15 cellular contexts compared by ENCODE assay signal in genomic region chr21:25420831-25421230, GRCh38.
DNase-seq lines count a peak whose midpoint lies in the region; ATAC-seq and TF ChIP-seq lines count a peak whose summit lies in the region.
"Had no signal": no experiment of that assay in that cellular context is flagged by ENCODE, and none has a peak within 500 bp of the region (broad histone marks: within the 10 kb centered on the region; RNA-seq: fewer than 3 reads in every experiment).

No MANE protein-coding gene starts in this region.

- DNase-seq in activated T-cell treated with anti-CD3 and anti-CD28 coated beads, Interleukin-2, amount 50 U/mL, for 4 hours: no peak
- no peak for DNase-seq in activated T-cell treated with anti-CD3 and anti-CD28 coated beads, Interleukin-2, amount 50 U/mL, for 1 hour
- no peak for DNase-seq in MM.1S
- DNase-seq in neural progenitor cell (ENCODE audit: low spot score): no peak
- no peak for DNase-seq in NCI-H2107 treated with DMSO at 0.1 percent for 48 hours (lab: John Stamatoyannopoulos, UW; ENCODE audit: unreplicated experiment)
- no peak for DNase-seq in mucosa of descending colon
- no peak for DNase-seq in NCI-H345 treated with DMSO at 0.1 percent for 48 hours (lab: John Stamatoyannopoulos, UW; ENCODE audit: unreplicated experiment)
- DNase-seq: caudate nucleus; head of caudate nucleus; Karpas-422; NCI-H1105 treated with DMSO at 0.1 percent for 48 hours; NCI-H2171; retina; stimulated activated CD4-positive, alpha-beta T cell treated with anti-CD3 and anti-CD28 coated beads, Interleukin-15, amount 100 ng/mL, for 24 hours had no signal

- no peak overlapping the region for H3K27ac ChIP-seq in MM.1S (ENCODE audit: low read length)
- H3K27ac ChIP-seq in neural progenitor cell: no peak overlapping the region

- H3K36me3 Mint-ChIP-seq in activated T-cell treated with anti-CD3 and anti-CD28 coated beads, Interleukin-2, amount 50 U/mL, for 4 hours (ENCODE audit: insufficient read depth): no peaks in the 10 kb centered on the region
- no peaks in the 10 kb centered on the region for H3K36me3 Mint-ChIP-seq in neural progenitor cell

- H3K79me2 ChIP-seq in MM.1S (ENCODE audit: low read length) (no peaks in the 10 kb centered on the region), neural progenitor cell (ENCODE audit: low read depth) (no peaks in the 10 kb centered on the region)

- H3K4me1 ChIP-seq in MM.1S (ENCODE audit: low read length): peaks cover 6% of the 10 kb centered on the region; the same call in 1 of the 2 replicates
- H3K4me1 ChIP-seq in neural progenitor cell: no peaks in the 10 kb centered on the region
- no peaks in the 10 kb centered on the region for H3K4me1 ChIP-seq in mucosa of descending colon (ENCODE audit: low read depth)

- H3K9me2 ChIP-seq in MM.1S (replicated peaks; ENCODE audit: insufficient read depth, low read length): no peaks in the 10 kb centered on the region

- H2AFZ ChIP-seq in MM.1S (ENCODE audit: low read length) (peak overlapping the region; percentile 30; the same call in 1 of the 2 replicates), neural progenitor cell (replicated peaks) (peak overlapping the region; percentile 55)

- H3K4me1 Mint-ChIP-seq in activated T-cell treated with anti-CD3 and anti-CD28 coated beads, Interleukin-2, amount 50 U/mL, for 4 hours (ENCODE audit: low read depth): peaks cover 53% of the 10 kb centered on the region
- H3K4me1 Mint-ChIP-seq in neural progenitor cell: no peaks in the 10 kb centered on the region

- no peak for ATAC-seq in activated T-cell treated with anti-CD3 and anti-CD28 coated beads, Interleukin-2, amount 50 U/mL, for 4 hours
- ATAC-seq in GM19397 (IDR thresholded peaks at IDR 0.05; ENCODE audit: unreplicated experiment) (peak; percentile 3), mucosa of descending colon (no peak)

- H3K36me3 ChIP-seq in MM.1S (replicated peaks; ENCODE audit: insufficient read depth, low read length): no peaks in the 10 kb centered on the region
- no peaks in the 10 kb centered on the region for H3K36me3 ChIP-seq in neural progenitor cell
- H3K36me3 ChIP-seq in mucosa of descending colon (ENCODE audit: low read depth): no peaks in the 10 kb centered on the region

- H3K27me3 Mint-ChIP-seq in activated T-cell treated with anti-CD3 and anti-CD28 coated beads, Interleukin-2, amount 50 U/mL, for 4 hours (ENCODE audit: low read depth): no peaks in the 10 kb centered on the region
- H3K27me3 Mint-ChIP-seq in neural progenitor cell (ENCODE audit: insufficient read depth, low read depth): peaks cover 2% of the 10 kb centered on the region

- no peak overlapping the region for H3K27ac Mint-ChIP-seq in neural progenitor cell

- no peak overlapping the region for H3K9ac ChIP-seq in MM.1S (ENCODE audit: low read length)
- H3K9ac ChIP-seq in neural progenitor cell: no peak overlapping the region

- peak overlapping the region; percentile 63 for H3K4me3 Mint-ChIP-seq in activated T-cell treated with anti-CD3 and anti-CD28 coated beads, Interleukin-2, amount 50 U/mL, for 4 hours
- H3K4me3 Mint-ChIP-seq in neural progenitor cell: no peak overlapping the region

- no peaks in the 10 kb centered on the region for H4K20me1 ChIP-seq in MM.1S (ENCODE audit: insufficient read depth, low read length)
- H4K20me1 ChIP-seq in neural progenitor cell (ENCODE audit: low read depth): no peaks in the 10 kb centered on the region

- intact Hi-C loops in mucosa of descending colon (cut with DNase I, micrococcal nuclease): no loop called here

- H3K4me2 ChIP-seq in MM.1S (ENCODE audit: low read depth, low read length) (no peak overlapping the region), neural progenitor cell (no peak overlapping the region)

- H3K4me3 ChIP-seq in MM.1S (ENCODE audit: low read length): no peak overlapping the region
- H3K4me3 ChIP-seq in neural progenitor cell: no peak overlapping the region
- H3K4me3 ChIP-seq in mucosa of descending colon: no peak overlapping the region

- TF ChIP-seq CTCF in MM.1S (IDR thresholded peaks at IDR 0.05; ENCODE audit: low read length) (no peak), neural progenitor cell (IDR thresholded peaks at IDR 0.05) (no peak), mucosa of descending colon (IDR thresholded peaks at IDR 0.05) (no peak)

- H3K9me3 Mint-ChIP-seq in activated T-cell treated with anti-CD3 and anti-CD28 coated beads, Interleukin-2, amount 50 U/mL, for 4 hours: no peaks in the 10 kb centered on the region
- H3K9me3 Mint-ChIP-seq in neural progenitor cell: no peaks in the 10 kb centered on the region

- H3K27me3 ChIP-seq in MM.1S (replicated peaks; ENCODE audit: insufficient read depth, low read length) (no peaks in the 10 kb centered on the region), neural progenitor cell (peaks cover 14% of the 10 kb centered on the region)

- H3F3A ChIP-seq in MM.1S (ENCODE audit: insufficient read depth, low read length): peaks cover 5% of the 10 kb centered on the region; the same call in 1 of the 2 replicates
- no peaks in the 10 kb centered on the region for H3F3A ChIP-seq in neural progenitor cell (ENCODE audit: low read depth)

- no peaks in the 10 kb centered on the region for H3K9me3 ChIP-seq in MM.1S (replicated peaks; ENCODE audit: insufficient read depth, low read length)
- no peaks in the 10 kb centered on the region for H3K9me3 ChIP-seq in neural progenitor cell (ENCODE audit: low read depth)
- no peaks in the 10 kb centered on the region for H3K9me3 ChIP-seq in mucosa of descending colon
